In genomic region chr19:44367024-44367423, GRCh38 we compare ENCODE assay signal across 28 cellular contexts. TPM values are rescaled to one million over a fixed set of nuclear protein-coding genes. Genes with fewer than 3 reads are reported as not detected.
DNase-seq lines count a peak whose midpoint lies in the region; TF ChIP-seq lines count a peak whose summit lies in the region.
"Had no signal": no experiment of that assay in that cellular context is flagged by ENCODE, and none has a peak within 500 bp of the region (broad histone marks: within the 10 kb centered on the region; RNA-seq: fewer than 3 reads in every experiment).

No MANE protein-coding gene starts in this region.

- no peak overlapping the region for H3K4me3 ChIP-seq in endodermal cell (ENCODE audit: low read length)
- H3K4me3 ChIP-seq: Peyer's patch, smooth muscle cell, upper lobe of left lung had no signal

- H3K4me3 Mint-ChIP-seq in endodermal cell: no peak overlapping the region
- H3K4me3 Mint-ChIP-seq in activated CD4-positive, alpha-beta memory T cell treated with anti-CD3 and anti-CD28 coated beads for 36 hours: no peak overlapping the region
- H3K4me3 Mint-ChIP-seq: activated CD4-positive, alpha-beta T cell treated with anti-CD3 and anti-CD28 coated beads for 36 hours had no signal

- H3K4me1 Mint-ChIP-seq in endodermal cell: no peaks in the 10 kb centered on the region
- H3K4me1 Mint-ChIP-seq in activated CD4-positive, alpha-beta memory T cell treated with anti-CD3 and anti-CD28 coated beads for 36 hours (ENCODE audit: low read depth): no peaks in the 10 kb centered on the region
- H3K4me1 Mint-ChIP-seq: activated CD4-positive, alpha-beta T cell treated with anti-CD3 and anti-CD28 coated beads for 36 hours had no signal

- H3K36me3 ChIP-seq in endodermal cell (ENCODE audit: control insufficient read depth, insufficient read depth, low read length): no peaks in the 10 kb centered on the region
- H3K36me3 ChIP-seq: brain microvascular endothelial cell, Peyer's patch, upper lobe of left lung had no signal

- TF ChIP-seq CTCF in endodermal cell (conservative IDR thresholded peaks at IDR 0.05): no peak

- no peak overlapping the region for H3K27ac Mint-ChIP-seq in endodermal cell
- no peak overlapping the region for H3K27ac Mint-ChIP-seq in activated CD4-positive, alpha-beta memory T cell treated with anti-CD3 and anti-CD28 coated beads for 36 hours
- H3K27ac Mint-ChIP-seq: activated CD4-positive, alpha-beta T cell treated with anti-CD3 and anti-CD28 coated beads for 36 hours; activated T-helper 2 cell treated with anti-CD3 and anti-CD28 coated beads, Interferon-gamma antibody, Interleukin-2, Interleukin-4, amounts not matched to agents 10 μg/mL and 5 μg/mL and 100 μg/mL, durations not matched to agents 14 hours and 24 hours and 36 hours had no signal

- CTCF ChIA-PET in activated CD4-positive, alpha-beta memory T cell treated with anti-CD3 and anti-CD28 coated beads for 36 hours (lab: Charles Lee): no interaction called here

- H3K9me3 ChIP-seq in endodermal cell (ENCODE audit: control insufficient read depth, low read length): no peaks in the 10 kb centered on the region
- H3K9me3 ChIP-seq: Caco-2, Peyer's patch had no signal

- H3K27ac ChIP-seq in endodermal cell (ENCODE audit: low read depth, low read length): no peak overlapping the region
- H3K27ac ChIP-seq: 22Rv1, brain microvascular endothelial cell, C4-2B, parathyroid adenoma, Peyer's patch, upper lobe of left lung, VCaP had no signal

- POLR2A ChIA-PET in activated CD4-positive, alpha-beta memory T cell treated with anti-CD3 and anti-CD28 coated beads for 36 hours (lab: Charles Lee): no interaction called here

- H3K36me3 Mint-ChIP-seq in endodermal cell (ENCODE audit: low read depth): no peaks in the 10 kb centered on the region
- peaks cover 3% of the 10 kb centered on the region for H3K36me3 Mint-ChIP-seq in activated CD4-positive, alpha-beta memory T cell treated with anti-CD3 and anti-CD28 coated beads for 36 hours

- peaks cover 3% of the 10 kb centered on the region for H3K27me3 Mint-ChIP-seq in endodermal cell (ENCODE audit: insufficient read depth)
- peaks cover 2% of the 10 kb centered on the region for H3K27me3 Mint-ChIP-seq in activated CD4-positive, alpha-beta memory T cell treated with anti-CD3 and anti-CD28 coated beads for 36 hours

- no peaks in the 10 kb centered on the region for H3K4me1 ChIP-seq in endodermal cell (ENCODE audit: control insufficient read depth, insufficient read depth, low read length)
- H3K4me1 ChIP-seq: Caco-2, parathyroid adenoma, Peyer's patch, upper lobe of left lung had no signal

- DNase-seq in NCI-H2227 (lab: John Stamatoyannopoulos, UW; ENCODE audit: unreplicated experiment) (peak; percentile 6), NCI-H2227 treated with DMSO at 0.1 percent for 48 hours (lab: John Stamatoyannopoulos, UW) (no peak), NCI-H69 (lab: John Stamatoyannopoulos, UW) (peak; percentile 7), endodermal cell (peak; percentile 38), lung microvascular endothelial cell (ENCODE audit: low read depth in 2 of 2) (peak; percentile 5 to 20), NCI-H1092 (lab: John Stamatoyannopoulos, UW) (no peak), DMS79 treated with DMSO at 0.1 percent for 48 hours (lab: John Stamatoyannopoulos, UW) (no peak)
- DNase-seq in activated CD4-positive, alpha-beta memory T cell treated with anti-CD3 and anti-CD28 coated beads for 36 hours: no peak
- DNase-seq: activated CD4-positive, alpha-beta T cell treated with anti-CD3 and anti-CD28 coated beads for 36 hours; activated naive CD4-positive, alpha-beta T cell treated with anti-CD3 and anti-CD28 coated beads, Interleukin-2, amount 50 U/mL, for 16 hours; amniotic stem cell; brain microvascular endothelial cell; Caco-2; mesendoderm; NCI-H1048; NCI-H187; NCI-H524 treated with DMSO at 0.1 percent for 48 hours; Peyer's patch; right cardiac atrium; SIG-M5; stimulated activated naive CD4-positive, alpha-beta T cell; upper lobe of left lung had no signal

- no peaks in the 10 kb centered on the region for H3K27me3 ChIP-seq in endodermal cell (ENCODE audit: control insufficient read depth, insufficient read depth, low read length, poor library complexity, severe bottlenecking)
- H3K27me3 ChIP-seq: brain microvascular endothelial cell, Peyer's patch, upper lobe of left lung had no signal

- H3K9ac ChIP-seq in endodermal cell (ENCODE audit: extremely low read depth, low read length, poor library complexity, severe bottlenecking): no peak overlapping the region
- H3K9ac ChIP-seq: parathyroid adenoma had no signal

- WGBS in endodermal cell (ENCODE audit: insufficient coverage in 1 of 2, insufficient read length in 1 of 2), 2 experiments: 85 to 91% methylated on average over 9 to 17 of the region's 17 CpGs

- intact Hi-C loops in activated CD4-positive, alpha-beta memory T cell treated with anti-CD3 and anti-CD28 coated beads for 36 hours (cut with micrococcal nuclease): no loop called here

- H3K9me3 Mint-ChIP-seq in endodermal cell: peaks cover 5% of the 10 kb centered on the region
- peaks cover 54% of the 10 kb centered on the region for H3K9me3 Mint-ChIP-seq in activated CD4-positive, alpha-beta memory T cell treated with anti-CD3 and anti-CD28 coated beads for 36 hours

RNA-seq across cellular contexts. Expression of gene ZNF112, which starts 10.5 kb away (rescaled TPM):
- 1 to 10 TPM; 5.0 to 6.1 TPM for total RNA-seq in endodermal cell
- 6.0 TPM for polyA plus RNA-seq in endodermal cell (2013, experiment 1 of 2)
- 5.1 TPM for polyA plus RNA-seq in endodermal cell (2013, experiment 2 of 2)
- total RNA-seq in lung microvascular endothelial cell: 5.0 and 6.0 TPM in 2 replicates
- under 1 TPM in 1 of 2 experiments, not detected in 1; 0.15 TPM for total RNA-seq in activated CD4-positive, alpha-beta memory T cell treated with anti-CD3 and anti-CD28 coated beads for 36 hours
- total RNA-seq: activated T-helper 2 cell treated with anti-CD3 and anti-CD28 coated beads, Interferon-gamma antibody, Interleukin-2, Interleukin-4, amounts not matched to agents 10 μg/mL and 5 μg/mL and 100 μg/mL, durations not matched to agents 14 hours and 24 hours and 36 hours had no signal

RNA-seq across cellular contexts. Expression of gene ZNF285, which starts 34.4 kb away (rescaled TPM):
- 1 to 10 TPM; 3.5 to 9.0 TPM for total RNA-seq in endodermal cell
- 6.1 TPM for polyA plus RNA-seq in endodermal cell (2013, experiment 1 of 2)
- polyA plus RNA-seq in endodermal cell (2013, experiment 2 of 2): 6.2 TPM
- total RNA-seq in lung microvascular endothelial cell: 1.1 and 1.4 TPM in 2 replicates
- under 1 TPM; 0.22 to 0.26 TPM for total RNA-seq in activated CD4-positive, alpha-beta memory T cell treated with anti-CD3 and anti-CD28 coated beads for 36 hours
- total RNA-seq: activated T-helper 2 cell treated with anti-CD3 and anti-CD28 coated beads, Interferon-gamma antibody, Interleukin-2, Interleukin-4, amounts not matched to agents 10 μg/mL and 5 μg/mL and 100 μg/mL, durations not matched to agents 14 hours and 24 hours and 36 hours had no signal

Comparison
In these comparisons a context has a peak if more than half of its experiments do, and no peak if none do; other contexts are left out.
1. DNase-seq: peak in NCI-H2227 (single experiment), NCI-H69 (single experiment), endodermal cell (single experiment) and lung microvascular endothelial cell (2 of 2); none in NCI-H2227 treated with DMSO at 0.1 percent for 48 hours (single experiment), activated CD4-positive, alpha-beta memory T cell treated with anti-CD3 and anti-CD28 coated beads for 36 hours (single experiment), NCI-H1092 (single experiment) and DMS79 treated with DMSO at 0.1 percent for 48 hours (single experiment).